22 cellular contexts compared by ENCODE assay signal in genomic region chr4:94409947-94410346, GRCh38. TPM values are rescaled to one million over a fixed set of nuclear protein-coding genes. Genes with fewer than 3 reads are reported as not detected.
DNase-seq lines count a peak whose midpoint lies in the region; ATAC-seq and TF ChIP-seq lines count a peak whose summit lies in the region.
"Had no signal": no experiment of that assay in that cellular context is flagged by ENCODE, and none has a peak within 500 bp of the region (broad histone marks: within the 10 kb centered on the region; RNA-seq: fewer than 3 reads in every experiment).

No MANE protein-coding gene starts in this region.

- TF ChIP-seq CTCF in osteocyte (IDR thresholded peaks at IDR 0.05), result no peak

- peaks cover 66% of the 10 kb centered on the region for H3K4me1 Mint-ChIP-seq in osteocyte (ENCODE audit: unreplicated experiment)
- H3K4me1 Mint-ChIP-seq in CD4-positive, alpha-beta memory T cell, result peaks cover 0 to 4% (median 2%) of the 10 kb centered on the region in 4 donors
- H3K4me1 Mint-ChIP-seq: activated naive CD4-positive, alpha-beta T cell treated with anti-CD3 and anti-CD28 coated beads, Interleukin-2, amount 10 ng/mL, durations not matched to agents 7 days and 5 days had no signal

- no peaks in the 10 kb centered on the region for H3K4me1 ChIP-seq in CD4-positive, alpha-beta memory T cell (ENCODE audit: insufficient read depth, low read length)

- no peaks in the 10 kb centered on the region for H3K9me3 Mint-ChIP-seq in osteocyte (ENCODE audit: unreplicated experiment)
- peaks cover 0 to 2% (median 0%) of the 10 kb centered on the region in 8 donors for H3K9me3 Mint-ChIP-seq in CD4-positive, alpha-beta memory T cell
- H3K9me3 Mint-ChIP-seq: activated CD4-positive, alpha-beta memory T cell treated with anti-CD3 and anti-CD28 coated beads for 36 hours; activated naive CD4-positive, alpha-beta T cell treated with anti-CD3 and anti-CD28 coated beads, Interleukin-2, amount 10 ng/mL, durations not matched to agents 7 days and 5 days; mesothelial cell of epicardium; T-helper 1 cell treated with Interleukin-12 subunit alpha and Interleukin-12 subunit beta and Interleukin-4 antibody, amounts not matched to agents 30 μg/mL and 1 μg/mL, for 36 hours had no signal

- DNase-seq in Right ventricle myocardium superior (no peak), cardiac septum (ENCODE audit: low spot score) (no peak), fibroblast of peridontal ligament (ENCODE audit: extremely low read depth) (peak; percentile 61), osteocyte (ENCODE audit: extremely low spot score, unreplicated experiment) (no peak), amniotic stem cell (lab: John Stamatoyannopoulos, UW) (no peak), posterior cingulate gyrus (no peak), C1 segment of cervical spinal cord (lab: John Stamatoyannopoulos, UW) (no peak)
- no peak for DNase-seq in CD4-positive, alpha-beta memory T cell
- DNase-seq: 8988T; activated CD4-positive, alpha-beta memory T cell treated with anti-CD3 and anti-CD28 coated beads for 36 hours; activated naive CD4-positive, alpha-beta T cell treated with anti-CD3 and anti-CD28 coated beads, Interleukin-2, amount 10 ng/mL, durations not matched to agents 7 days and 5 days; activated T-cell treated with anti-CD3 and anti-CD28 coated beads, Interleukin-2, amount 50 U/mL, for 1 hour; DMS153; hypothalamus; Kasumi-1; NCI-H1105 treated with DMSO at 0.1 percent for 48 hours; NCI-H69; retina; stimulated activated CD4-positive, alpha-beta T cell treated with anti-CD3 and anti-CD28 coated beads, Interleukin-1b, Interleukin-23, amount 100 ng/mL, for 48 hours had no signal

- H3K27ac Mint-ChIP-seq in osteocyte (ENCODE audit: unreplicated experiment), result peak overlapping the region; percentile 86
- no peak overlapping the region for H3K27ac Mint-ChIP-seq in CD4-positive, alpha-beta memory T cell
- H3K27ac Mint-ChIP-seq: activated CD4-positive, alpha-beta memory T cell treated with anti-CD3 and anti-CD28 coated beads for 36 hours; activated naive CD4-positive, alpha-beta T cell treated with anti-CD3 and anti-CD28 coated beads, Interleukin-2, amount 10 ng/mL, durations not matched to agents 7 days and 5 days; mesothelial cell of epicardium; T-helper 1 cell treated with Interleukin-12 subunit alpha and Interleukin-12 subunit beta and Interleukin-4 antibody, amounts not matched to agents 30 μg/mL and 1 μg/mL, for 36 hours had no signal

- CTCF ChIA-PET in CD4-positive, alpha-beta memory T cell (lab: Charles Lee; ENCODE audit: partially characterized antibody), result interaction anchor here (3.8 kb wide), 1 partner anchor 183 kb away, joined by 27 read pairs; no protein-coding TSS in a partner anchor

- no peak overlapping the region for H3K4me3 Mint-ChIP-seq in osteocyte (ENCODE audit: unreplicated experiment)
- no peak overlapping the region for H3K4me3 Mint-ChIP-seq in CD4-positive, alpha-beta memory T cell
- H3K4me3 Mint-ChIP-seq: activated CD4-positive, alpha-beta memory T cell treated with anti-CD3 and anti-CD28 coated beads for 36 hours; activated naive CD4-positive, alpha-beta T cell treated with anti-CD3 and anti-CD28 coated beads, Interleukin-2, amount 10 ng/mL, durations not matched to agents 7 days and 5 days; brain; mesothelial cell of epicardium; T-helper 1 cell treated with Interleukin-12 subunit alpha and Interleukin-12 subunit beta and Interleukin-4 antibody, amounts not matched to agents 30 μg/mL and 1 μg/mL, for 36 hours had no signal

- H3K9me3 ChIP-seq in CD4-positive, alpha-beta memory T cell (ENCODE audit: control insufficient read depth in 1 of 2, low read length in 2 of 2), result no peaks in the 10 kb centered on the region

- ATAC-seq in Right ventricle myocardium superior (ENCODE audit: poor library complexity), result peak; percentile 47

- intact Hi-C loops in Right ventricle myocardium superior (cut with DNase I) (loop anchor here (2.0 to 5.0 kb wide), 2 partner anchors 43 to 187 kb away; no protein-coding TSS in a partner anchor), cardiac septum (cut with DNase I) (loop anchor here (5.0 kb wide), 3 partner anchors 97 to 187 kb away; no protein-coding TSS in a partner anchor), posterior cingulate gyrus (cut with DNase I) (loop anchor here (10.0 kb wide), 1 partner anchor 105 kb away; no protein-coding TSS in a partner anchor)
- intact Hi-C loops in CD4-positive, alpha-beta memory T cell (cut with micrococcal nuclease), result loop anchor here (5.0 to 10.0 kb wide), 3 partner anchors 42 to 715 kb away; partner anchors contain the start of gene PDLIM5

- H3K27me3 Mint-ChIP-seq in osteocyte (ENCODE audit: unreplicated experiment), result no peaks in the 10 kb centered on the region
- H3K27me3 Mint-ChIP-seq in CD4-positive, alpha-beta memory T cell, result peaks cover 4 to 11% of the 10 kb centered on the region in 2 donors
- H3K27me3 Mint-ChIP-seq: brain had no signal

- H3K36me3 ChIP-seq in CD4-positive, alpha-beta memory T cell (ENCODE audit: insufficient read depth, low read length), result no peaks in the 10 kb centered on the region

- POLR2A ChIA-PET in CD4-positive, alpha-beta memory T cell (lab: Charles Lee; ENCODE audit: partially characterized antibody), result no interaction called here

- H3K4me3 ChIP-seq in CD4-positive, alpha-beta memory T cell (ENCODE audit: low read length in 2 of 2), result no peak overlapping the region

- no peak overlapping the region for H3K27ac ChIP-seq in CD4-positive, alpha-beta memory T cell (ENCODE audit: low read depth, low read length)

- no peaks in the 10 kb centered on the region for H3K27me3 ChIP-seq in CD4-positive, alpha-beta memory T cell (ENCODE audit: insufficient read depth, low read length)

- no peaks in the 10 kb centered on the region for H3K36me3 Mint-ChIP-seq in osteocyte (ENCODE audit: unreplicated experiment)
- no peaks in the 10 kb centered on the region for H3K36me3 Mint-ChIP-seq in CD4-positive, alpha-beta memory T cell
- H3K36me3 Mint-ChIP-seq: activated CD4-positive, alpha-beta memory T cell treated with anti-CD3 and anti-CD28 coated beads for 36 hours; activated naive CD4-positive, alpha-beta T cell treated with anti-CD3 and anti-CD28 coated beads, Interleukin-2, amount 10 ng/mL, durations not matched to agents 7 days and 5 days; brain; mesothelial cell of epicardium had no signal

RNA-seq across cellular contexts. Expression of gene PDLIM5, which starts 41.8 kb away (rescaled TPM):
- total RNA-seq in Right ventricle myocardium superior (979 TPM), cardiac septum (1,256 TPM), osteocyte (301 and 324 TPM in 2 replicates)
- total RNA-seq in CD4-positive, alpha-beta memory T cell, result 10 to 100 TPM; 37.4 to 38.9 TPM
- 10 to 100 TPM; 50.3 to 57.5 TPM for polyA plus RNA-seq in CD4-positive, alpha-beta memory T cell
